Comparison of ENCODE assay signal across 1 cellular context in the genomic region with DNA sequence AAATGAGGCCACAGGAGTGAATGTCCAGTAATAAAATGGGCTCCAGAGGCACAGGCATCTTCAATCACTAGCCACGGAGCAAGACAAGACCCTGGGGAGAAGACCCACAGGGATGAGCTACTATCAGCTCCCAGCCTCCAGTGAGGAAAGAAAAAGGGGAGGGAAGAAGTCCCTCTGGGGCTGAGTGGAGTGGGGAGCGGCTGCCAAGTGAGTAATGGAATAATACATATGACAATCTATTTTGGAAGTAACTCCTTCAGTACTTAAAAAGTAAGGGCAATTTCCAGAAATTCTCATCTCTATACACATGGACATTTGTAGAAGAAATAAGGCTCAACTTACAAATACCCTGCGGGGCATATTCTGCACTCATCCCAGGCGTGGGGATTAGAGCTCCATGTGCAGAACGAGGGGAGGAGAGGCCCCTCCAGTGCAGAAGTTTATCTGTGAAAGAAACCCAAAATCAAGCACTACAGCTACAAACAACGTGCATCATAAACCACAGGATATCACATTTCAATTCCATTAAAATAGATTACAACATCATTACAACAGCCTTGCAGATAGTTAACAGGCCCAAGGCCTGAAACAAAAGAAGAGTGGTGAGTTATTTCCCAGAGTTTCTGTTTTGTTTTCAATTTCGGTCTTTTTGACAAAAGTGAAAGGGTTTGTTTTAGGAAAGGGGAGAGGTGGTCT.
TF ChIP-seq lines count a peak whose summit lies in the region.

No MANE protein-coding gene starts in this region.

TF ChIP-seq in HEK293, 187 proteins besides CTCF, POLR2A, EP300 and RAD21 (continued from another document and continues in another):
- TF ChIP-seq, protein P1, sequence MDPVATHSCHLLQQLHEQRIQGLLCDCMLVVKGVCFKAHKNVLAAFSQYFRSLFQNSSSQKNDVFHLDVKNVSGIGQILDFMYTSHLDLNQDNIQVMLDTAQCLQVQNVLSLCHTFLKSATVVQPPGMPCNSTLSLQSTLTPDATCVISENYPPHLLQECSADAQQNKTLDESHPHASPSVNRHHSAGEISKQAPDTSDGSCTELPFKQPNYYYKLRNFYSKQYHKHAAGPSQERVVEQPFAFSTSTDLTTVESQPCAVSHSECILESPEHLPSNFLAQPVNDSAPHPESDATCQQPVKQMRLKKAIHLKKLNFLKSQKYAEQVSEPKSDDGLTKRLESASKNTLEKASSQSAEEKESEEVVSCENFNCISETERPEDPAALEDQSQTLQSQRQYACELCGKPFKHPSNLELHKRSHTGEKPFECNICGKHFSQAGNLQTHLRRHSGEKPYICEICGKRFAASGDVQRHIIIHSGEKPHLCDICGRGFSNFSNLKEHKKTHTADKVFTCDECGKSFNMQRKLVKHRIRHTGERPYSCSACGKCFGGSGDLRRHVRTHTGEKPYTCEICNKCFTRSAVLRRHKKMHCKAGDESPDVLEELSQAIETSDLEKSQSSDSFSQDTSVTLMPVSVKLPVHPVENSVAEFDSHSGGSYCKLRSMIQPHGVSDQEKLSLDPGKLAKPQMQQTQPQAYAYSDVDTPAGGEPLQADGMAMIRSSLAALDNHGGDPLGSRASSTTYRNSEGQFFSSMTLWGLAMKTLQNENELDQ (tag by site-specific recombination; IDR thresholded peaks at IDR 0.05; ENCODE audit: low read depth): no peak
- TF ChIP-seq SALL2 (tag by site-specific recombination; IDR thresholded peaks at IDR 0.05; ENCODE audit: borderline replicate concordance) (no peak), ZNF2 (tag by site-specific recombination; IDR thresholded peaks at IDR 0.05) (peak; percentile 23; the same call in 1 of the 2 replicates), YY1 (tag by site-specific recombination; IDR thresholded peaks at IDR 0.05) (no peak), ZNF548 (tag by site-specific recombination; IDR thresholded peaks at IDR 0.05) (no peak), BCL11A (tag by site-specific recombination; IDR thresholded peaks at IDR 0.05; ENCODE audit: low read depth) (0 out of 2 replicates have a peak, but pooled peaks have one; percentile 58), YY2 (tag by site-specific recombination; IDR thresholded peaks at IDR 0.05) (no peak), ZNF677 (tag by site-specific recombination; IDR thresholded peaks at IDR 0.05) (no peak), ZBTB48 (tag by site-specific recombination; IDR thresholded peaks at IDR 0.05) (no peak), ZNF214 (tag by site-specific recombination; IDR thresholded peaks at IDR 0.05; ENCODE audit: borderline replicate concordance) (no peak), ZNF629 (tag by site-specific recombination; IDR thresholded peaks at IDR 0.05) (peak; percentile 67), ZNF394 (tag by site-specific recombination; IDR thresholded peaks at IDR 0.05; ENCODE audit: borderline replicate concordance) (no peak), ZNF76 (tag by site-specific recombination; IDR thresholded peaks at IDR 0.05; ENCODE audit: borderline replicate concordance, low read depth) (no peak), ZBTB21 (tag by site-specific recombination; IDR thresholded peaks at IDR 0.05) (0 out of 2 replicates have a peak, but pooled peaks have one; percentile 37), ZNF274 (IDR thresholded peaks at IDR 0.05; ENCODE audit: low read length) (no peak), ZNF274 (tag by site-specific recombination; IDR thresholded peaks at IDR 0.05; ENCODE audit: borderline replicate concordance) (no peak), ZNF416 (tag by site-specific recombination; IDR thresholded peaks at IDR 0.05) (no peak), FEZF1 (tag by site-specific recombination; IDR thresholded peaks at IDR 0.05) (peak; percentile 76), ZNF202 (tag by site-specific recombination; IDR thresholded peaks at IDR 0.05; ENCODE audit: borderline replicate concordance) (no peak), ZNF169 (tag by site-specific recombination; IDR thresholded peaks at IDR 0.05) (no peak), ZNF184 (tag by site-specific recombination; IDR thresholded peaks at IDR 0.05) (no peak), ZNF624 (tag by site-specific recombination; IDR thresholded peaks at IDR 0.05) (no peak), GLI2 (tag by site-specific recombination; IDR thresholded peaks at IDR 0.05; ENCODE audit: borderline replicate concordance, low read depth) (no peak), MZF1 (tag by site-specific recombination; IDR thresholded peaks at IDR 0.05; ENCODE audit: borderline replicate concordance) (peak; percentile 96), ZNF324 (tag by site-specific recombination; IDR thresholded peaks at IDR 0.05) (0 out of 2 replicates have a peak, but pooled peaks have one; percentile 29), ZXDB (tag by site-specific recombination; IDR thresholded peaks at IDR 0.05) (peak; percentile 83), BCL11B (tag by site-specific recombination; IDR thresholded peaks at IDR 0.05; ENCODE audit: low read depth) (0 out of 2 replicates have a peak, but pooled peaks have one; percentile 23), ZFP37 (tag by site-specific recombination; IDR thresholded peaks at IDR 0.05) (no peak), ZNF585B (tag by site-specific recombination; IDR thresholded peaks at IDR 0.05) (no peak), ZEB2 (tag by site-specific recombination; IDR thresholded peaks at IDR 0.05) (peak; percentile 89), KLF9 (tag by site-specific recombination; IDR thresholded peaks at IDR 0.05; ENCODE audit: low read depth) (no peak), ZNF777 (tag by site-specific recombination; IDR thresholded peaks at IDR 0.05; ENCODE audit: borderline replicate concordance) (no peak), ZNF433 (tag by site-specific recombination; IDR thresholded peaks at IDR 0.05; ENCODE audit: low read depth) (no peak), ZNF426 (tag by site-specific recombination; IDR thresholded peaks at IDR 0.05) (no peak), ZNF266 (tag by site-specific recombination; IDR thresholded peaks at IDR 0.05; ENCODE audit: low read depth) (no peak), ZNF223 (tag by site-specific recombination; IDR thresholded peaks at IDR 0.05) (no peak)
- TF ChIP-seq, protein P2, sequence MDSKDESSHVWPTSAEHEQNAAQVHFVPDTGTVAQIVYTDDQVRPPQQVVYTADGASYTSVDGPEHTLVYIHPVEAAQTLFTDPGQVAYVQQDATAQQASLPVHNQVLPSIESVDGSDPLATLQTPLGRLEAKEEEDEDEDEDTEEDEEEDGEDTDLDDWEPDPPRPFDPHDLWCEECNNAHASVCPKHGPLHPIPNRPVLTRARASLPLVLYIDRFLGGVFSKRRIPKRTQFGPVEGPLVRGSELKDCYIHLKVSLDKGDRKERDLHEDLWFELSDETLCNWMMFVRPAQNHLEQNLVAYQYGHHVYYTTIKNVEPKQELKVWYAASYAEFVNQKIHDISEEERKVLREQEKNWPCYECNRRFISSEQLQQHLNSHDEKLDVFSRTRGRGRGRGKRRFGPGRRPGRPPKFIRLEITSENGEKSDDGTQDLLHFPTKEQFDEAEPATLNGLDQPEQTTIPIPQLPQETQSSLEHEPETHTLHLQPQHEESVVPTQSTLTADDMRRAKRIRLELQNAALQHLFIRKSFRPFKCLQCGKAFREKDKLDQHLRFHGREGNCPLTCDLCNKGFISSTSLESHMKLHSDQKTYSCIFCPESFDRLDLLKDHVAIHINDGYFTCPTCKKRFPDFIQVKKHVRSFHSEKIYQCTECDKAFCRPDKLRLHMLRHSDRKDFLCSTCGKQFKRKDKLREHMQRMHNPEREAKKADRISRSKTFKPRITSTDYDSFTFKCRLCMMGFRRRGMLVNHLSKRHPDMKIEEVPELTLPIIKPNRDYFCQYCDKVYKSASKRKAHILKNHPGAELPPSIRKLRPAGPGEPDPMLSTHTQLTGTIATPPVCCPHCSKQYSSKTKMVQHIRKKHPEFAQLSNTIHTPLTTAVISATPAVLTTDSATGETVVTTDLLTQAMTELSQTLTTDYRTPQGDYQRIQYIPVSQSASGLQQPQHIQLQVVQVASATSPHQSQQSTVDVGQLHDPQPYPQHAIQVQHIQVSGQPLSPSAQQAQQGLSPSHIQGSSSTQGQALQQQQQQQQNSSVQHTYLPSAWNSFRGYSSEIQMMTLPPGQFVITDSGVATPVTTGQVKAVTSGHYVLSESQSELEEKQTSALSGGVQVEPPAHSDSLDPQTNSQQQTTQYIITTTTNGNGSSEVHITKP (tag by site-specific recombination; IDR thresholded peaks at IDR 0.05): peak; percentile 78
- TF ChIP-seq, protein P3, sequence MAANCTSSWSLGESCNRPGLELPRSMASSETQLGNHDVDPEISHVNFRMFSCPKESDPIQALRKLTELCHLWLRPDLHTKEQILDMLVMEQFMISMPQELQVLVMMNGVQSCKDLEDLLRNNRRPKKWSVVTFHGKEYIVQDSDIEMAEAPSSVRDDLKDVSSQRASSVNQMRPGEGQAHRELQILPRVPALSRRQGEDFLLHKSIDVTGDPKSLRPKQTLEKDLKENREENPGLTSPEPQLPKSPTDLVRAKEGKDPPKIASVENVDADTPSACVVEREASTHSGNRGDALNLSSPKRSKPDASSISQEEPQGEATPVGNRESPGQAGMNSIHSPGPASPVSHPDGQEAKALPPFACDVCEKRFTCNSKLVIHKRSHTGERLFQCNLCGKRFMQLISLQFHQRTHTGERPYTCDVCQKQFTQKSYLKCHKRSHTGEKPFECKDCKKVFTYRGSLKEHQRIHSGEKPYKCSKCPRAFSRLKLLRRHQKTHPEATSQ (tag by site-specific recombination; IDR thresholded peaks at IDR 0.05): no peak
- TF ChIP-seq, protein P4, sequence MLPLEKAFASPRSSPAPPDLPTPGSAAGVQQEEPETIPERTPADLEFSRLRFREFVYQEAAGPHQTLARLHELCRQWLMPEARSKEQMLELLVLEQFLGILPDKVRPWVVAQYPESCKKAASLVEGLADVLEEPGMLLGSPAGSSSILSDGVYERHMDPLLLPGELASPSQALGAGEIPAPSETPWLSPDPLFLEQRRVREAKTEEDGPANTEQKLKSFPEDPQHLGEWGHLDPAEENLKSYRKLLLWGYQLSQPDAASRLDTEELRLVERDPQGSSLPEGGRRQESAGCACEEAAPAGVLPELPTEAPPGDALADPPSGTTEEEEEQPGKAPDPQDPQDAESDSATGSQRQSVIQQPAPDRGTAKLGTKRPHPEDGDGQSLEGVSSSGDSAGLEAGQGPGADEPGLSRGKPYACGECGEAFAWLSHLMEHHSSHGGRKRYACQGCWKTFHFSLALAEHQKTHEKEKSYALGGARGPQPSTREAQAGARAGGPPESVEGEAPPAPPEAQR (tag by site-specific recombination; IDR thresholded peaks at IDR 0.05): no peak
- TF ChIP-seq, protein P5, sequence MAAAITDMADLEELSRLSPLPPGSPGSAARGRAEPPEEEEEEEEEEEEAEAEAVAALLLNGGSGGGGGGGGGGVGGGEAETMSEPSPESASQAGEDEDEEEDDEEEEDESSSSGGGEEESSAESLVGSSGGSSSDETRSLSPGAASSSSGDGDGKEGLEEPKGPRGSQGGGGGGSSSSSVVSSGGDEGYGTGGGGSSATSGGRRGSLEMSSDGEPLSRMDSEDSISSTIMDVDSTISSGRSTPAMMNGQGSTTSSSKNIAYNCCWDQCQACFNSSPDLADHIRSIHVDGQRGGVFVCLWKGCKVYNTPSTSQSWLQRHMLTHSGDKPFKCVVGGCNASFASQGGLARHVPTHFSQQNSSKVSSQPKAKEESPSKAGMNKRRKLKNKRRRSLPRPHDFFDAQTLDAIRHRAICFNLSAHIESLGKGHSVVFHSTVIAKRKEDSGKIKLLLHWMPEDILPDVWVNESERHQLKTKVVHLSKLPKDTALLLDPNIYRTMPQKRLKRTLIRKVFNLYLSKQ (tag by site-specific recombination; IDR thresholded peaks at IDR 0.05; ENCODE audit: borderline replicate concordance): no peak
- TF ChIP-seq, protein P6, sequence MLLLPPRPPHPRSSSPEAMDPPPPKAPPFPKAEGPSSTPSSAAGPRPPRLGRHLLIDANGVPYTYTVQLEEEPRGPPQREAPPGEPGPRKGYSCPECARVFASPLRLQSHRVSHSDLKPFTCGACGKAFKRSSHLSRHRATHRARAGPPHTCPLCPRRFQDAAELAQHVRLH (tag by site-specific recombination; IDR thresholded peaks at IDR 0.05): no peak; the same call in none of the 2 replicates
- TF ChIP-seq, protein P7, sequence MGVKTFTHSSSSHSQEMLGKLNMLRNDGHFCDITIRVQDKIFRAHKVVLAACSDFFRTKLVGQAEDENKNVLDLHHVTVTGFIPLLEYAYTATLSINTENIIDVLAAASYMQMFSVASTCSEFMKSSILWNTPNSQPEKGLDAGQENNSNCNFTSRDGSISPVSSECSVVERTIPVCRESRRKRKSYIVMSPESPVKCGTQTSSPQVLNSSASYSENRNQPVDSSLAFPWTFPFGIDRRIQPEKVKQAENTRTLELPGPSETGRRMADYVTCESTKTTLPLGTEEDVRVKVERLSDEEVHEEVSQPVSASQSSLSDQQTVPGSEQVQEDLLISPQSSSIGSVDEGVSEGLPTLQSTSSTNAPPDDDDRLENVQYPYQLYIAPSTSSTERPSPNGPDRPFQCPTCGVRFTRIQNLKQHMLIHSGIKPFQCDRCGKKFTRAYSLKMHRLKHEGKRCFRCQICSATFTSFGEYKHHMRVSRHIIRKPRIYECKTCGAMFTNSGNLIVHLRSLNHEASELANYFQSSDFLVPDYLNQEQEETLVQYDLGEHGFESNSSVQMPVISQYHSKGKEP (tag by site-specific recombination; IDR thresholded peaks at IDR 0.05): peak; percentile 93
- TF ChIP-seq, protein P8, sequence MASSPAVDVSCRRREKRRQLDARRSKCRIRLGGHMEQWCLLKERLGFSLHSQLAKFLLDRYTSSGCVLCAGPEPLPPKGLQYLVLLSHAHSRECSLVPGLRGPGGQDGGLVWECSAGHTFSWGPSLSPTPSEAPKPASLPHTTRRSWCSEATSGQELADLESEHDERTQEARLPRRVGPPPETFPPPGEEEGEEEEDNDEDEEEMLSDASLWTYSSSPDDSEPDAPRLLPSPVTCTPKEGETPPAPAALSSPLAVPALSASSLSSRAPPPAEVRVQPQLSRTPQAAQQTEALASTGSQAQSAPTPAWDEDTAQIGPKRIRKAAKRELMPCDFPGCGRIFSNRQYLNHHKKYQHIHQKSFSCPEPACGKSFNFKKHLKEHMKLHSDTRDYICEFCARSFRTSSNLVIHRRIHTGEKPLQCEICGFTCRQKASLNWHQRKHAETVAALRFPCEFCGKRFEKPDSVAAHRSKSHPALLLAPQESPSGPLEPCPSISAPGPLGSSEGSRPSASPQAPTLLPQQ (tag by site-specific recombination; IDR thresholded peaks at IDR 0.05): peak; percentile 49; the same call in 1 of the 2 replicates
- TF ChIP-seq, protein P9, sequence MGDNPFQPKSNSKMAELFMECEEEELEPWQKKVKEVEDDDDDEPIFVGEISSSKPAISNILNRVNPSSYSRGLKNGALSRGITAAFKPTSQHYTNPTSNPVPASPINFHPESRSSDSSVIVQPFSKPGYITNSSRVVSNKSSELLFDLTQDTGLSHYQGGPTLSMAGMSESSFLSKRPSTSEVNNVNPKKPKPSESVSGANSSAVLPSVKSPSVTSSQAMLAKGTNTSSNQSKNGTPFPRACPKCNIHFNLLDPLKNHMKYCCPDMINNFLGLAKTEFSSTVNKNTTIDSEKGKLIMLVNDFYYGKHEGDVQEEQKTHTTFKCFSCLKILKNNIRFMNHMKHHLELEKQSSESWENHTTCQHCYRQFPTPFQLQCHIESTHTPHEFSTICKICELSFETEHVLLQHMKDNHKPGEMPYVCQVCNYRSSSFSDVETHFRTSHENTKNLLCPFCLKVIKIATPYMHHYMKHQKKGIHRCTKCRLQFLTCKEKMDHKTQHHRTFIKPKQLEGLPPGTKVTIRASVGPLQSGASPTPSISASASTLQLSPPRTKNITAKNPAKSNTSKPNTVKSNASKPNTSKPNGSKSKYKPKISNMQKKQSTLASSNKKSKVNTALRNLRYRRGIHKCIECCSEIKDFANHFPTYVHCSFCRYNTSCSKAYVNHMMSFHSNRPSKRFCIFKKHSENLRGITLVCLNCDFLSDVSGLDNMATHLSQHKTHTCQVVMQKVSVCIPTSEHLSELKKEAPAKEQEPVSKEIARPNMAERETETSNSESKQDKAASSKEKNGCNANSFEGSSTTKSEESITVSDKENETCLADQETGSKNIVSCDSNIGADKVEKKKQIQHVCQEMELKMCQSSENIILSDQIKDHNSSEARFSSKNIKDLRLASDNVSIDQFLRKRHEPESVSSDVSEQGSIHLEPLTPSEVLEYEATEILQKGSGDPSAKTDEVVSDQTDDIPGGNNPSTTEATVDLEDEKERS (tag by site-specific recombination; IDR thresholded peaks at IDR 0.05): no peak
